In the genomic region with DNA sequence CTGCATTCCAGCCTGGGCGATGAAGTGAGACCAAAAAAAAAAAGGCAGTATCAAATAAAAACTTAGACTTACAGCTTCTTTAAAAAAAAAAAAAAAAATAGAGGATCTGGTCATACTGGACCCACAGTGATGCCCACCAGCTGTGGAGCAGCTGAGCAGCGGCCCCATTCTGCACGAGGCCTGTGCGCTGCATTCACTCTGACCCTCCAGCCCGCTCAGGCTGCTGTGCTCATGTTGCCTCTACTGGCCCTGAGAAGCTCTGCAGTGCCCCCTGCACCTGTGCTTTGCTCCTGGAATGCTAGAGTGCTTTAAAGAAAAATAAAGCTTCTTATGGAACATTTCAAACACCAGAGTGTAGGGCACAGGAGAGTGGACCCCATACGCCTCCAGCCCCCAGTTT, we compare ENCODE assay signal across 22 cellular contexts. TPM values are rescaled to one million over a fixed set of nuclear protein-coding genes. Genes with fewer than 3 reads are reported as not detected.
DNase-seq lines count a peak whose midpoint lies in the region; ATAC-seq and TF ChIP-seq lines count a peak whose summit lies in the region.
"Had no signal": no experiment of that assay in that cellular context is flagged by ENCODE, and none has a peak within 500 bp of the region (broad histone marks: within the 10 kb centered on the region; RNA-seq: fewer than 3 reads in every experiment).

No MANE protein-coding gene starts in this region.

- TF ChIP-seq CTCF in GM12875 (IDR thresholded peaks at IDR 0.05; ENCODE audit: borderline replicate concordance, insufficient read depth, low read depth, low read length) (0 out of 2 replicates have a peak, but pooled peaks have one; percentile 17), choroid plexus epithelial cell (conservative IDR thresholded peaks at IDR 0.05; ENCODE audit: low read depth, low read length) (peak; percentile 32), retinal pigment epithelial cell (conservative IDR thresholded peaks at IDR 0.05; ENCODE audit: low read depth, low read length) (peak; percentile 43)

- no peaks in the 10 kb centered on the region for H3K9me3 Mint-ChIP-seq in activated T-helper 17 cell treated with anti-CD3 and anti-CD28 coated beads, Interleukin-2, amount 50 U/mL, for 72 hours
- H3K9me3 Mint-ChIP-seq: activated naive CD8-positive, alpha-beta T cell treated with anti-CD3 and anti-CD28 coated beads, Interleukin-2, amount 50 U/mL, for 24 hours; CD4-positive, CD25-positive, alpha-beta regulatory T cell; T-cell had no signal

- ATAC-seq in activated T-helper 17 cell treated with anti-CD3 and anti-CD28 coated beads, Interleukin-2, amount 50 U/mL, for 72 hours (replicated peaks), result no peak
- ATAC-seq: activated naive CD8-positive, alpha-beta T cell treated with anti-CD3 and anti-CD28 coated beads, Interleukin-2, amount 50 U/mL, for 24 hours; esophagus mucosa; left ventricle myocardium superior; T-cell; upper lobe of right lung had no signal

- H3K36me3 Mint-ChIP-seq in activated T-helper 17 cell treated with anti-CD3 and anti-CD28 coated beads, Interleukin-2, amount 50 U/mL, for 72 hours (ENCODE audit: low read depth), result peaks cover 23% of the 10 kb centered on the region

- H3K27me3 Mint-ChIP-seq in activated T-helper 17 cell treated with anti-CD3 and anti-CD28 coated beads, Interleukin-2, amount 50 U/mL, for 72 hours, result no peaks in the 10 kb centered on the region
- H3K27me3 Mint-ChIP-seq: activated naive CD8-positive, alpha-beta T cell treated with anti-CD3 and anti-CD28 coated beads, Interleukin-2, amount 50 U/mL, for 24 hours; T-cell had no signal

- no peak overlapping the region for H3K27ac Mint-ChIP-seq in activated T-helper 17 cell treated with anti-CD3 and anti-CD28 coated beads, Interleukin-2, amount 50 U/mL, for 72 hours
- H3K27ac Mint-ChIP-seq: activated naive CD8-positive, alpha-beta T cell treated with anti-CD3 and anti-CD28 coated beads, Interleukin-2, amount 50 U/mL, for 24 hours; T-cell had no signal

- H3K4me3 Mint-ChIP-seq in activated T-helper 17 cell treated with anti-CD3 and anti-CD28 coated beads, Interleukin-2, amount 50 U/mL, for 72 hours, result no peak overlapping the region
- H3K4me3 Mint-ChIP-seq: activated naive CD8-positive, alpha-beta T cell treated with anti-CD3 and anti-CD28 coated beads, Interleukin-2, amount 50 U/mL, for 24 hours; CD4-positive, CD25-positive, alpha-beta regulatory T cell; T-cell had no signal

- H3K4me3 ChIP-seq in GM12875 (ENCODE audit: low read depth, low read length) (no peak overlapping the region), choroid plexus epithelial cell (ENCODE audit: low read depth, low read length) (no peak overlapping the region), retinal pigment epithelial cell (ENCODE audit: low read length) (no peak overlapping the region)
- H3K4me3 ChIP-seq: GM23248, PC-9, upper lobe of right lung had no signal

- H3K4me1 Mint-ChIP-seq in activated T-helper 17 cell treated with anti-CD3 and anti-CD28 coated beads, Interleukin-2, amount 50 U/mL, for 72 hours, result no peaks in the 10 kb centered on the region
- H3K4me1 Mint-ChIP-seq: activated naive CD8-positive, alpha-beta T cell treated with anti-CD3 and anti-CD28 coated beads, Interleukin-2, amount 50 U/mL, for 24 hours had no signal

- DNase-seq in NCI-H69 (lab: John Stamatoyannopoulos, UW) (peak; percentile 22), choroid plexus epithelial cell (ENCODE audit: low read depth) (no peak), retinal pigment epithelial cell (ENCODE audit: low read depth) (no peak), islet precursor cell (no peak), C1 segment of cervical spinal cord (lab: John Stamatoyannopoulos, UW) (no peak)
- DNase-seq in activated naive CD4-positive, alpha-beta T cell treated with Interleukin-2 at 50 U/mL for 16 hours, result no peak
- DNase-seq: activated CD4-positive, CD25-positive, alpha-beta regulatory T cell treated with anti-CD3 and anti-CD28 coated beads, Interleukin-2, amount 50 U/mL, for 72 hours; activated naive CD8-positive, alpha-beta T cell treated with anti-CD3 and anti-CD28 coated beads, Interleukin-2, amount 50 U/mL, for 24 hours; CD4-positive, CD25-positive, alpha-beta regulatory T cell; GF-D8; GM23248; left ventricle myocardium superior; NCI-H1105 treated with DMSO at 0.1 percent for 48 hours; NCI-H226; PC-9; stimulated activated CD4-positive, alpha-beta T cell treated with anti-CD3 and anti-CD28 coated beads, Interleukin-2, amount 100 ng/mL, for 24 hours; stimulated activated CD8-positive, alpha-beta memory T cell treated with anti-CD3 and anti-CD28 coated beads, Interleukin-4, amount 100 ng/mL, for 48 hours; T-cell; upper lobe of right lung had no signal

RNA-seq across cellular contexts. Expression of gene TMEM120A, which starts 33.2 kb away (rescaled TPM):
- 10 to 100 TPM; 30.5 to 51.7 TPM for total RNA-seq in activated T-helper 17 cell treated with anti-CD3 and anti-CD28 coated beads, Interleukin-2, amount 50 U/mL, for 72 hours

RNA-seq across cellular contexts. Expression of gene POR, which starts 46.2 kb away (rescaled TPM):
- 10 to 100 TPM; 24.4 to 53.7 TPM for total RNA-seq in activated T-helper 17 cell treated with anti-CD3 and anti-CD28 coated beads, Interleukin-2, amount 50 U/mL, for 72 hours
